36 cellular contexts compared by ENCODE assay signal in the genomic region with DNA sequence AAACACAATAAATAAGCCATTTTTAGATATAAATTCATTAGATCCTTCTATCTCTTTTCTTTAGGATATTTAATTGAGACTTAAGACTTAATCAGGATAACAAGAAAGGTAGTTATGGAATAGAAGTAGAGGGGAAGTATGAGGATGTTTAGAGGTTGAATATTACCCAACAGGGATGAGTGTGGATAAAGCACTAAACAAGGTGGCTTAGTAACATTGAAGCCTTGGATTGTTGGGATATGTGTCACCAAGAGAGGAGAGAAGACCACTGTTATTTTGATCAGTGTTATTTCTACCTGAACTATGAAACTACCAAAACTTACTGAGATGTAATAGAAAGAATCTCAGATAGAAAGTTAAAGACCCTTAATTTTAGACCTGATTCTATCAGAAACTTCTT.
DNase-seq lines count a peak whose midpoint lies in the region; ATAC-seq, FAIRE-seq and TF ChIP-seq lines count a peak whose summit lies in the region.
"Had no signal": no experiment of that assay in that cellular context is flagged by ENCODE, and none has a peak within 500 bp of the region (broad histone marks: within the 10 kb centered on the region; RNA-seq: fewer than 3 reads in every experiment).

No MANE protein-coding gene starts in this region.

- H2AFZ ChIP-seq in MM.1S (ENCODE audit: low read length) = no peak overlapping the region

- H3K36me3 Mint-ChIP-seq in activated T-helper 17 cell treated with anti-CD3 and anti-CD28 coated beads, Interleukin-2, amount 50 U/mL, for 72 hours (ENCODE audit: low read depth) = no peaks in the 10 kb centered on the region
- H3K36me3 Mint-ChIP-seq: CD14-positive monocyte; CD4-positive, alpha-beta memory T cell; CD4-positive, CD25-positive, alpha-beta regulatory T cell; CD8-positive, alpha-beta T cell had no signal

- no peaks in the 10 kb centered on the region for H3K9me3 Mint-ChIP-seq in activated T-helper 17 cell treated with anti-CD3 and anti-CD28 coated beads, Interleukin-2, amount 50 U/mL, for 72 hours
- H3K9me3 Mint-ChIP-seq: CD4-positive, alpha-beta memory T cell; CD4-positive, alpha-beta T cell; CD8-positive, alpha-beta T cell had no signal

- no peak overlapping the region for H3K27ac ChIP-seq in MM.1S (ENCODE audit: low read length)
- H3K27ac ChIP-seq: 22Rv1; A549; BLaER1; BLaER1 treated with 17β-estradiol and CSF1 and Interleukin-3, amounts not matched to agents 10 nM and 100 nM; C4-2B had no signal

- no peak overlapping the region for H3K27ac Mint-ChIP-seq in activated T-helper 17 cell treated with anti-CD3 and anti-CD28 coated beads, Interleukin-2, amount 50 U/mL, for 72 hours
- H3K27ac Mint-ChIP-seq: B cell; CD14-positive monocyte; CD4-positive, alpha-beta memory T cell; CD4-positive, alpha-beta T cell; CD4-positive, CD25-positive, alpha-beta regulatory T cell; CD8-positive, alpha-beta memory T cell; CD8-positive, alpha-beta T cell had no signal

- H3K36me3 ChIP-seq in MM.1S (replicated peaks; ENCODE audit: insufficient read depth, low read length) = no peaks in the 10 kb centered on the region
- H3K36me3 ChIP-seq: BE2C; BLaER1; BLaER1 treated with 17β-estradiol and CSF1 and Interleukin-3, amounts not matched to agents 10 nM and 100 nM had no signal

- H3K4me2 ChIP-seq in MM.1S (ENCODE audit: low read depth, low read length) = no peak overlapping the region
- H3K4me2 ChIP-seq: A549; BLaER1; BLaER1 treated with 17β-estradiol and CSF1 and Interleukin-3, amounts not matched to agents 10 nM and 100 nM had no signal

- no peaks in the 10 kb centered on the region for H4K20me1 ChIP-seq in MM.1S (ENCODE audit: insufficient read depth, low read length)
- H4K20me1 ChIP-seq: BLaER1; BLaER1 treated with 17β-estradiol and CSF1 and Interleukin-3, amounts not matched to agents 10 nM and 100 nM had no signal

- no peaks in the 10 kb centered on the region for H3K27me3 Mint-ChIP-seq in activated T-helper 17 cell treated with anti-CD3 and anti-CD28 coated beads, Interleukin-2, amount 50 U/mL, for 72 hours
- H3K27me3 Mint-ChIP-seq: B cell; CD4-positive, alpha-beta memory T cell; CD4-positive, alpha-beta T cell; CD8-positive, alpha-beta memory T cell had no signal

- no peak overlapping the region for H3K4me3 Mint-ChIP-seq in activated T-helper 17 cell treated with anti-CD3 and anti-CD28 coated beads, Interleukin-2, amount 50 U/mL, for 72 hours
- H3K4me3 Mint-ChIP-seq: B cell; CD14-positive monocyte; CD4-positive, alpha-beta memory T cell; CD4-positive, alpha-beta T cell; CD8-positive, alpha-beta memory T cell; CD8-positive, alpha-beta T cell had no signal

- H3K79me2 ChIP-seq in MM.1S (ENCODE audit: low read length) = no peaks in the 10 kb centered on the region

- H3K4me3 ChIP-seq in MM.1S (ENCODE audit: low read length) = no peak overlapping the region
- H3K4me3 ChIP-seq: A549; BLaER1; BLaER1 treated with 17β-estradiol and CSF1 and Interleukin-3, amounts not matched to agents 10 nM and 100 nM had no signal

- H3K9ac ChIP-seq in MM.1S (ENCODE audit: low read length) = no peak overlapping the region
- H3K9ac ChIP-seq: BLaER1; BLaER1 treated with 17β-estradiol and CSF1 and Interleukin-3, amounts not matched to agents 10 nM and 100 nM had no signal

- H3F3A ChIP-seq in MM.1S (ENCODE audit: insufficient read depth, low read length) = no peaks in the 10 kb centered on the region

- H3K4me1 ChIP-seq in MM.1S (ENCODE audit: low read length) = no peaks in the 10 kb centered on the region
- H3K4me1 ChIP-seq: A549; BE2C; BLaER1; BLaER1 treated with 17β-estradiol and CSF1 and Interleukin-3, amounts not matched to agents 10 nM and 100 nM had no signal

- no peaks in the 10 kb centered on the region for H3K9me2 ChIP-seq in MM.1S (replicated peaks; ENCODE audit: insufficient read depth, low read length)

- H3K4me1 Mint-ChIP-seq in activated T-helper 17 cell treated with anti-CD3 and anti-CD28 coated beads, Interleukin-2, amount 50 U/mL, for 72 hours = no peaks in the 10 kb centered on the region
- H3K4me1 Mint-ChIP-seq: B cell; CD14-positive monocyte; CD4-positive, alpha-beta memory T cell; CD4-positive, CD25-positive, alpha-beta regulatory T cell; CD8-positive, alpha-beta memory T cell had no signal

- intact Hi-C loops in left ventricle myocardium superior (cut with micrococcal nuclease) = no loop called here

- TF ChIP-seq CTCF in D721Med (IDR thresholded peaks at IDR 0.05; ENCODE audit: insufficient read depth, missing control alignments) (no peak), MM.1S (IDR thresholded peaks at IDR 0.05; ENCODE audit: low read length) (no peak)

- no peak for ATAC-seq in activated T-helper 17 cell treated with anti-CD3 and anti-CD28 coated beads, Interleukin-2, amount 50 U/mL, for 72 hours (replicated peaks)
- no peak for ATAC-seq in left ventricle myocardium superior
- ATAC-seq: A549; CD8-positive, alpha-beta T cell had no signal

- H3K9me3 ChIP-seq in MM.1S (replicated peaks; ENCODE audit: insufficient read depth, low read length) = no peaks in the 10 kb centered on the region
- H3K9me3 ChIP-seq: A549; BE2C; BLaER1; BLaER1 treated with 17β-estradiol and CSF1 and Interleukin-3, amounts not matched to agents 10 nM and 100 nM; Caco-2 had no signal

- DNase-seq in D721Med (ENCODE audit: insufficient read length, low spot score) (no peak), kidney glomerular epithelial cell (lab: John Stamatoyannopoulos, UW) (peak; percentile 33), kidney tubule cell (ENCODE audit: low spot score) (peak; percentile 77), renal cortical epithelial cell (ENCODE audit: low read depth) (peak; percentile 63), MM.1S (no peak), NCI-H69 (lab: John Stamatoyannopoulos, UW) (no peak), left ventricle myocardium superior (no peak)
- DNase-seq: 8988T; ACHN; AML-193; BE2C; C1 segment of cervical spinal cord; Caco-2; Calu3; CD4-positive, alpha-beta memory T cell; CD4-positive, alpha-beta T cell; CD4-positive, CD25-positive, alpha-beta regulatory T cell; CD8-positive, alpha-beta memory T cell; CD8-positive, alpha-beta T cell; COR-L47; DMS 273 treated with DMSO at 0.1 percent for 48 hours; DMS153; DMS53; DMS79; DMS79 treated with DMSO at 0.1 percent for 48 hours; DND-41; EL had no signal

- FAIRE-seq in D721Med (lab: Jason Lieb, UNC) = peak; percentile 92
- FAIRE-seq: A204.1, A549 had no signal

- H3K27me3 ChIP-seq in MM.1S (replicated peaks; ENCODE audit: insufficient read depth, low read length) = no peaks in the 10 kb centered on the region
- H3K27me3 ChIP-seq: BE2C; BLaER1; BLaER1 treated with 17β-estradiol and CSF1 and Interleukin-3, amounts not matched to agents 10 nM and 100 nM had no signal

Comparison
In these comparisons a context has a peak if more than half of its experiments do, and no peak if none do; other contexts are left out.
1. DNase-seq: peak in kidney glomerular epithelial cell (single experiment), kidney tubule cell (single experiment) and renal cortical epithelial cell (single experiment); none in D721Med (single experiment), MM.1S (single experiment), NCI-H69 (single experiment) and left ventricle myocardium superior (single experiment).